ENCODE assay signal across 1 cellular context in the genomic region with DNA sequence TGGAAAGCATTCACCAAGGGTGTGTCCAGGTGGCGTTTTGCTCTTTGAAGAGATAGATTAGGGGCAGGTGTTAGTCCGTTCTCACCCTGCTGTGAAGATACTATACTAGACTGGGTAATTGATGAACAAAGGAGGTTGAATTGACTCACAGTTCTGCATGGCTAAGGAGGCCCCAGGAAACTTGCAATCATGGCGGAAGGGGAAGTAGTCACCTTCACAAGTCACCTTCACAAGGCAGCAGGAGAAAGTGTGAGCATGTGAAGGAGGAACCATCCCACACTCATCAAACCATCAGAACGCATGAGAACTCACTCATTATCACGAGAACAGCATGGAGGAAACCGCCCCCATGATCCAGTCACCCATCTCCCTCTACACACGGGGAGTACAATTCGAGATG.
TF ChIP-seq lines count a peak whose summit lies in the region.

No MANE protein-coding gene starts in this region.

TF ChIP-seq in WTC11, 78 proteins besides CTCF, POLR2A, EP300 and RAD21 (continued from another document):
- TF ChIP-seq, protein P1, sequence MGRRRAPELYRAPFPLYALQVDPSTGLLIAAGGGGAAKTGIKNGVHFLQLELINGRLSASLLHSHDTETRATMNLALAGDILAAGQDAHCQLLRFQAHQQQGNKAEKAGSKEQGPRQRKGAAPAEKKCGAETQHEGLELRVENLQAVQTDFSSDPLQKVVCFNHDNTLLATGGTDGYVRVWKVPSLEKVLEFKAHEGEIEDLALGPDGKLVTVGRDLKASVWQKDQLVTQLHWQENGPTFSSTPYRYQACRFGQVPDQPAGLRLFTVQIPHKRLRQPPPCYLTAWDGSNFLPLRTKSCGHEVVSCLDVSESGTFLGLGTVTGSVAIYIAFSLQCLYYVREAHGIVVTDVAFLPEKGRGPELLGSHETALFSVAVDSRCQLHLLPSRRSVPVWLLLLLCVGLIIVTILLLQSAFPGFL (CRISPR knock-in tag; IDR thresholded peaks at IDR 0.05; ENCODE audit: borderline replicate concordance): no peak
- no peak for TF ChIP-seq ZNF263 (CRISPR knock-in tag; IDR thresholded peaks at IDR 0.05; ENCODE audit: low read depth)
- TF ChIP-seq ZNF396 (CRISPR knock-in tag; IDR thresholded peaks at IDR 0.05; ENCODE audit: borderline replicate concordance): no peak
- TF ChIP-seq, protein P2, sequence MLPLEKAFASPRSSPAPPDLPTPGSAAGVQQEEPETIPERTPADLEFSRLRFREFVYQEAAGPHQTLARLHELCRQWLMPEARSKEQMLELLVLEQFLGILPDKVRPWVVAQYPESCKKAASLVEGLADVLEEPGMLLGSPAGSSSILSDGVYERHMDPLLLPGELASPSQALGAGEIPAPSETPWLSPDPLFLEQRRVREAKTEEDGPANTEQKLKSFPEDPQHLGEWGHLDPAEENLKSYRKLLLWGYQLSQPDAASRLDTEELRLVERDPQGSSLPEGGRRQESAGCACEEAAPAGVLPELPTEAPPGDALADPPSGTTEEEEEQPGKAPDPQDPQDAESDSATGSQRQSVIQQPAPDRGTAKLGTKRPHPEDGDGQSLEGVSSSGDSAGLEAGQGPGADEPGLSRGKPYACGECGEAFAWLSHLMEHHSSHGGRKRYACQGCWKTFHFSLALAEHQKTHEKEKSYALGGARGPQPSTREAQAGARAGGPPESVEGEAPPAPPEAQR (CRISPR knock-in tag; IDR thresholded peaks at IDR 0.05): no peak
- no peak for TF ChIP-seq CREB1 (CRISPR knock-in tag; IDR thresholded peaks at IDR 0.05)
